In the genomic region with DNA sequence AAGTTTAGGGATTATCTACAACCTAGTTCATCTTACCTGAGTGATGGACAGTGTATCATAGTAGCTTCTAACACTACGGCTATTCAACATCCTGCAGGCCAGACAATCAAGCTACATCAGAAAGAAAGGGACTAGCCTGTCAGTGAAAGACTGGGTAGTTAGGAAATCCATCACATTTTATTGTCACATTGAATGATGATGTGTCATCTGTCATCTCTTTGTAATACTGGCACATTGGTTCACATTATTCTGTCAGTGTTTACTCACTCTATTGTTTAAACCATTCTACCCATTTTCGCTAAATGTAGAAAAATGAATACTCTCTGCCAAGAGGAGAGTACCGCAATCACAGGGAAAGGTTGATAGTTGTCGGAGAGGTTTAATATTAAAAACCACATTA, we compare ENCODE assay signal across 24 cellular contexts.
"Had no signal": no experiment of that assay in that cellular context is flagged by ENCODE, and none has a peak within 500 bp of the region (broad histone marks: within the 10 kb centered on the region; RNA-seq: fewer than 3 reads in every experiment).

No MANE protein-coding gene starts in this region.

- H3K27ac Mint-ChIP-seq: dendritic cell treated with granulocyte-macrophage colony-stimulating factor and Interleukin-4, amounts not matched to agents 40 ng/mL and 50 ng/mL, for 4 days; effector memory CD8-positive, alpha-beta T cell; immature natural killer cell; naive thymus-derived CD4-positive, alpha-beta T cell had no signal

- ATAC-seq: effector memory CD8-positive, alpha-beta T cell; foreskin keratinocyte; gastroesophageal sphincter; heart left ventricle; left cardiac atrium; left lung; left ventricle myocardium superior; lower lobe of right lung; naive thymus-derived CD4-positive, alpha-beta T cell had no signal

- H3K27ac ChIP-seq: colonic mucosa, esophagus muscularis mucosa, foreskin keratinocyte, gastroesophageal sphincter, heart left ventricle, hepatocyte, left lung, lower lobe of right lung had no signal

- FAIRE-seq: endothelial cell of umbilical vein, frontal cortex, kidney had no signal

- H3K4me2 ChIP-seq: hepatocyte had no signal

- H3K27me3 Mint-ChIP-seq: dendritic cell treated with granulocyte-macrophage colony-stimulating factor and Interleukin-4, amounts not matched to agents 40 ng/mL and 50 ng/mL, for 4 days; effector memory CD8-positive, alpha-beta T cell; naive thymus-derived CD4-positive, alpha-beta T cell had no signal

- H3K9me3 ChIP-seq: colonic mucosa, esophagus muscularis mucosa, gastroesophageal sphincter, heart left ventricle, left lung, lower lobe of right lung had no signal

- H3K4me1 ChIP-seq: colonic mucosa, esophagus muscularis mucosa, foreskin keratinocyte, gastroesophageal sphincter, heart left ventricle, left lung, lower lobe of right lung had no signal

- H3K36me3 Mint-ChIP-seq: immature natural killer cell; naive thymus-derived CD4-positive, alpha-beta T cell had no signal

- H3K79me2 ChIP-seq: hepatocyte had no signal

- H3K4me1 Mint-ChIP-seq: immature natural killer cell; naive thymus-derived CD4-positive, alpha-beta T cell had no signal

- H3K36me3 ChIP-seq: colonic mucosa, esophagus muscularis mucosa, gastroesophageal sphincter, heart left ventricle, left lung, lower lobe of right lung had no signal

- DNase-seq: colonic mucosa; cortex of kidney; effector CD8-positive, alpha-beta T cell; effector memory CD8-positive, alpha-beta T cell; foreskin keratinocyte; heart left ventricle; hypothalamus; immature natural killer cell; islet precursor cell; kidney; kidney glomerular epithelial cell; left cardiac atrium; left lung; left ventricle myocardium superior; lower lobe of right lung; mesenchymal stem cell; midbrain; naive thymus-derived CD4-positive, alpha-beta T cell had no signal

- H3K4me3 ChIP-seq: colonic mucosa, esophagus muscularis mucosa, gastroesophageal sphincter, heart left ventricle, hepatocyte, left lung, lower lobe of right lung had no signal

- H2AFZ ChIP-seq: hepatocyte had no signal

- H3K9me3 Mint-ChIP-seq: dendritic cell treated with granulocyte-macrophage colony-stimulating factor and Interleukin-4, amounts not matched to agents 40 ng/mL and 50 ng/mL, for 4 days had no signal

- H3K4me3 Mint-ChIP-seq: dendritic cell treated with granulocyte-macrophage colony-stimulating factor and Interleukin-4, amounts not matched to agents 40 ng/mL and 50 ng/mL, for 4 days; effector memory CD8-positive, alpha-beta T cell; immature natural killer cell; naive thymus-derived CD4-positive, alpha-beta T cell had no signal

- H3K27me3 ChIP-seq: colonic mucosa, esophagus muscularis mucosa, foreskin keratinocyte, gastroesophageal sphincter, heart left ventricle, hepatocyte, left lung had no signal
